Comparison of ENCODE assay signal across 25 cellular contexts in genomic region chr7:133572853-133573252, GRCh38.
"Had no signal": no experiment of that assay in that cellular context is flagged by ENCODE, and none has a peak within 500 bp of the region (broad histone marks: within the 10 kb centered on the region; RNA-seq: fewer than 3 reads in every experiment).

No MANE protein-coding gene starts in this region.

- FAIRE-seq: astrocyte, endothelial cell of umbilical vein had no signal

- H3K4me1 ChIP-seq: left ventricle myocardium inferior, neural progenitor cell, sigmoid colon had no signal

- H3K36me3 Mint-ChIP-seq: mesothelial cell of epicardium, neural progenitor cell, type B pancreatic cell had no signal

- H3K27ac ChIP-seq: dorsolateral prefrontal cortex, esophagus squamous epithelium, gastrocnemius medialis, left ventricle myocardium inferior, neural progenitor cell, sigmoid colon, vagina had no signal

- H3K27me3 Mint-ChIP-seq: activated naive CD8-positive, alpha-beta T cell; activated T-cell treated with anti-CD3 and anti-CD28 coated beads, Interleukin-2, amount 50 U/mL, for 24 hours; central memory CD8-positive, alpha-beta T cell; effector memory CD8-positive, alpha-beta T cell; naive thymus-derived CD8-positive, alpha-beta T cell; stimulated activated memory B cell treated with anti-CD40 and anti-IgM and Interleukin-4, amounts not matched to agents 10 μg/mL and 1 μg/mL and 100 μg/mL, for 72 hours; type B pancreatic cell had no signal

- H3K4me3 Mint-ChIP-seq: activated naive CD8-positive, alpha-beta T cell; activated T-cell treated with anti-CD3 and anti-CD28 coated beads, Interleukin-2, amount 50 U/mL, for 24 hours; central memory CD8-positive, alpha-beta T cell; effector memory CD8-positive, alpha-beta T cell; mesothelial cell of epicardium; naive thymus-derived CD8-positive, alpha-beta T cell; neural progenitor cell; stimulated activated memory B cell treated with anti-CD40 and anti-IgM and Interleukin-4, amounts not matched to agents 10 μg/mL and 1 μg/mL and 100 μg/mL, for 72 hours; type B pancreatic cell had no signal

- H3K4me1 Mint-ChIP-seq: mesothelial cell of epicardium; neural progenitor cell; stimulated activated memory B cell treated with anti-CD40 and anti-IgM and Interleukin-4, amounts not matched to agents 10 μg/mL and 1 μg/mL and 100 μg/mL, for 72 hours had no signal

- ATAC-seq: effector memory CD8-positive, alpha-beta T cell; gastrocnemius medialis; naive thymus-derived CD8-positive, alpha-beta T cell had no signal

- DNase-seq: activated CD4-positive, alpha-beta T cell treated with anti-CD3 and anti-CD28 coated beads for 1 hour; activated CD4-positive, alpha-beta T cell treated with anti-CD3 and anti-CD28 coated beads, Interleukin-2, amount 50 U/mL, for 1 hour; activated naive CD4-positive, alpha-beta T cell; activated T-cell treated with anti-CD3 and anti-CD28 coated beads, Interleukin-2, amount 50 U/mL, for 24 hours; dorsolateral prefrontal cortex; effector memory CD8-positive, alpha-beta T cell; esophagus squamous epithelium; gastrocnemius medialis; head of caudate nucleus; hypothalamus; left ventricle myocardium inferior; naive thymus-derived CD8-positive, alpha-beta T cell; sigmoid colon; stimulated activated CD4-positive, alpha-beta T cell treated with anti-CD3 and anti-CD28 coated beads, Interleukin-15, amount 100 ng/mL, for 24 hours had no signal

- H3K4me2 ChIP-seq: neural progenitor cell, smooth muscle cell had no signal

- H3K9me3 Mint-ChIP-seq: activated T-cell treated with anti-CD3 and anti-CD28 coated beads, Interleukin-2, amount 50 U/mL, for 24 hours; activated T-helper 2 cell treated with anti-CD3 and anti-CD28 coated beads, Interferon-gamma antibody, Interleukin-2, Interleukin-4, amounts not matched to agents 10 μg/mL and 5 μg/mL and 100 μg/mL, durations not matched to agents 14 hours and 24 hours and 36 hours; central memory CD8-positive, alpha-beta T cell; effector memory CD8-positive, alpha-beta T cell; mesothelial cell of epicardium; naive thymus-derived CD8-positive, alpha-beta T cell; neural progenitor cell; stimulated activated memory B cell treated with anti-CD40 and anti-IgM and Interleukin-4, amounts not matched to agents 10 μg/mL and 1 μg/mL and 100 μg/mL, for 72 hours; type B pancreatic cell had no signal

- H3K27ac Mint-ChIP-seq: activated naive CD8-positive, alpha-beta T cell; activated T-cell treated with anti-CD3 and anti-CD28 coated beads, Interleukin-2, amount 50 U/mL, for 24 hours; activated T-helper 2 cell treated with anti-CD3 and anti-CD28 coated beads, Interferon-gamma antibody, Interleukin-2, Interleukin-4, amounts not matched to agents 10 μg/mL and 5 μg/mL and 100 μg/mL, durations not matched to agents 14 hours and 24 hours and 36 hours; mesothelial cell of epicardium; naive thymus-derived CD8-positive, alpha-beta T cell; neural progenitor cell; stimulated activated memory B cell treated with anti-CD40 and anti-IgM and Interleukin-4, amounts not matched to agents 10 μg/mL and 1 μg/mL and 100 μg/mL, for 72 hours; type B pancreatic cell had no signal

- H3K9me3 ChIP-seq: esophagus squamous epithelium, gastrocnemius medialis, left ventricle myocardium inferior, sigmoid colon, vagina had no signal

- H3K4me3 ChIP-seq: dorsolateral prefrontal cortex, esophagus squamous epithelium, gastrocnemius medialis, left ventricle myocardium inferior, neural progenitor cell, sigmoid colon, smooth muscle cell, vagina had no signal
